In the genomic region with DNA sequence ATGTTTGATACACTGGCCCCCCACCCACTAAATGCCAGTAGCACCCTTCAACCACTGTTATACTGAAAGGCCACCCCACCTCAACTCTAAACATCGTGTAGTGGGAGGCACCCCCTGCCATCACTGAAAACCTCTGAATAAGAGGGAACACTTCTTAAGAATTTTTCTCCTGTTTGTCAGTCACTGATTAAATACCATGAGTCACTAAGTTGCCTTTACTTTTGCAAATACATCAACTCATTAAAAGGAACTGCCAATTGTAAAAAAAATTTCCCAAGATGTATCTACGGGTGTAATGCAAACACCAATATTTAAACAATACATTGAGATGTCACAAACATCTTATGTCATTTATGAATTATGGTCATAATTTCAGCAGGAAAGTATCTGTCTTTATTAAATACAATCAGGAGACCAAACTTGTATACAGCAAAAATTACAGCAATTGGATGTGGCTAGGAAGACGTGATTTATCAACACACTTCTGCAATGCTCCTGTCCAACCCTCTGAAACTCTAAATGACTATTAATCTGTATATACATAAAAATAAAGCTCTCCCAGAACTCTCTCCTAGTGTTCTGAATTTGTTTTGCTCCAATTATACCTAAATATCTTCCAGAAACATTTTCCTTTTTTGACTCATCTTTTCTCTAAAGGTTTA, we compare ENCODE assay signal across 1 cellular context.
TF ChIP-seq lines count a peak whose summit lies in the region.

No MANE protein-coding gene starts in this region.

TF ChIP-seq in HepG2, 621 proteins besides CTCF, POLR2A, EP300 and RAD21:
- TF ChIP-seq CREB1 (IDR thresholded peaks at IDR 0.05) (0 out of 2 replicates have a peak, but pooled peaks have one; percentile 29), CREB1 (CRISPR knock-in tag; IDR thresholded peaks at IDR 0.05) (no peak)
- TF ChIP-seq, protein P1, sequence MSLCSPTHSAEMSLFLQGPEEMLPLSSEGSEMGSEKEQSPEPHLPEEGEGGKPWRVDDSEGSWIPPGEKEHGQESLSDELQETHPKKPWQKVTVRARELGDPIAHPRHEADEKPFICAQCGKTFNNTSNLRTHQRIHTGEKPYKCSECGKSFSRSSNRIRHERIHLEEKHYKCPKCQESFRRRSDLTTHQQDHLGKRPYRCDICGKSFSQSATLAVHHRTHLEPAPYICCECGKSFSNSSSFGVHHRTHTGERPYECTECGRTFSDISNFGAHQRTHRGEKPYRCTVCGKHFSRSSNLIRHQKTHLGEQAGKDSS (CRISPR knock-in tag; IDR thresholded peaks at IDR 0.05; ENCODE audit: borderline replicate concordance, low read depth) = no peak
TF ChIP-seq in HepG2: peak in this region for 1.
